10 cellular contexts compared by ENCODE assay signal in genomic region chr15:79820176-79820575, GRCh38.
"Had no signal": no experiment of that assay in that cellular context is flagged by ENCODE, and none has a peak within 500 bp of the region (broad histone marks: within the 10 kb centered on the region; RNA-seq: fewer than 3 reads in every experiment).

No MANE protein-coding gene starts in this region.

- H3K4me3 Mint-ChIP-seq: H9, HFFc6, IgD-negative memory B cell had no signal

- H3K9ac ChIP-seq: GM23248 had no signal

- H3K27ac ChIP-seq: GM23248, HL-60 had no signal

- ATAC-seq: HepG2 had no signal

- H3K4me1 Mint-ChIP-seq: IgD-negative memory B cell had no signal

- H3K36me3 Mint-ChIP-seq: IgD-negative memory B cell had no signal

- H2AFZ ChIP-seq: GM23248 had no signal

- H3K27me3 Mint-ChIP-seq: IgD-negative memory B cell had no signal

- FAIRE-seq: H54, HepG2 had no signal

- H3K27ac Mint-ChIP-seq: H9, HFFc6, IgD-negative memory B cell had no signal

- H3K4me3 ChIP-seq: GM23248 had no signal

- DNase-seq: GM23248, GOT3, H9, HCEC 1CT, HFFc6, KG1 had no signal
